ENCODE assay signal across 18 cellular contexts in the genomic region with DNA sequence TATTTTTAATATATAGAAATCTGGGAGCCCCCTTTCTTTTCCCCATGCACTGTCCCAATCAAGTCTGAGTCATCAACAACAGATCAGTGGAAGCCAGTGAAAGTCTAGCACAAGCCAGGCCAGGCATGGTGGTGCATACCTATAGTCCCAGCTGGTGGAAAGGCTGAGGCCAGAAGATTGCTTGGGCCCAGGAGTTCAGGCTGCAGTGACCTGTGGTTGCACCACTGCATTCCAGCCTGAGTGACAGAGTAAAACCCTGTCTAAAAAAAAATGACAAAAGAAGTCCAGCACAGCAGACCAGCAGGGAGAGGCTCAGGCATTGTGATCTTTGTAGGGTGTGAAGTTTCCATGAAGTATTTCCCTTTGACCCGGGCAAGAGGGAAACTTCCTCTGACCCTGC. TPM values are rescaled to one million over a fixed set of nuclear protein-coding genes. Genes with fewer than 3 reads are reported as not detected.
DNase-seq lines count a peak whose midpoint lies in the region; ATAC-seq and TF ChIP-seq lines count a peak whose summit lies in the region.
"Had no signal": no experiment of that assay in that cellular context is flagged by ENCODE, and none has a peak within 500 bp of the region (broad histone marks: within the 10 kb centered on the region; RNA-seq: fewer than 3 reads in every experiment).

No MANE protein-coding gene starts in this region.

- H3K18ac ChIP-seq in mesenchymal stem cell (ENCODE audit: low read depth in 1 of 2, low read length in 2 of 2), result no peak overlapping the region

- H3K9me2 ChIP-seq in Karpas-422 (replicated peaks; ENCODE audit: insufficient read depth, low read length), result no peaks in the 10 kb centered on the region

- H3K9me3 ChIP-seq in Caco-2 (no peaks in the 10 kb centered on the region), MG63 (no peaks in the 10 kb centered on the region), mesenchymal stem cell (ENCODE audit: control insufficient read depth, low read length) (no peaks in the 10 kb centered on the region), Karpas-422 (ENCODE audit: low read length) (no peaks in the 10 kb centered on the region)
- H3K9me3 ChIP-seq: neutrophil had no signal

- H2BK12ac ChIP-seq in mesenchymal stem cell (ENCODE audit: low read length in 2 of 2), result no peak overlapping the region

- H3K4me3 ChIP-seq in Caco-2 (ENCODE audit: low read depth, low read length) (no peak overlapping the region), MG63 (no peak overlapping the region), mesenchymal stem cell (ENCODE audit: insufficient read depth in 1 of 2, low read depth in 1 of 2, low read length in 2 of 2) (no peak overlapping the region), Karpas-422 (ENCODE audit: low read length) (no peak overlapping the region)
- H3K4me3 ChIP-seq: skin epidermis had no signal

- H3K23ac ChIP-seq in mesenchymal stem cell (ENCODE audit: low read length in 2 of 2), result no peak overlapping the region

- H3K27ac Mint-ChIP-seq in Caco-2 (ENCODE audit: unreplicated experiment), result peak overlapping the region; percentile 73
- no peak overlapping the region for H3K27ac Mint-ChIP-seq in stimulated activated effector memory CD8-positive, alpha-beta T cell treated with anti-CD3 and anti-CD28 coated beads, Interleukin-12 subunit alpha, Interleukin-12 subunit beta, amount 100 ng/mL, for 72 hours
- no peak overlapping the region for H3K27ac Mint-ChIP-seq in MCF 10A (ENCODE audit: low read depth, unreplicated experiment)
- H3K27ac Mint-ChIP-seq: memory B cell; stimulated activated naive B cell treated with anti-CD40 and anti-IgM and Interleukin-4, amounts not matched to agents 10 μg/mL and 1 μg/mL and 100 μg/mL, for 72 hours; WTC11 had no signal

- intact Hi-C loops in Caco-2 (cut with micrococcal nuclease; ENCODE audit: unreplicated experiment), result loop anchor here (2.0 kb wide), 1 partner anchor 18 kb away; no protein-coding TSS in a partner anchor
- intact Hi-C loops in MCF 10A (cut with micrococcal nuclease), result no loop called here

- H3K4me1 Mint-ChIP-seq in Caco-2 (ENCODE audit: low read depth, unreplicated experiment) (peaks cover 16% of the 10 kb centered on the region), MCF 10A (ENCODE audit: insufficient read depth, unreplicated experiment) (peaks cover 4% of the 10 kb centered on the region)
- no peaks in the 10 kb centered on the region for H3K4me1 Mint-ChIP-seq in stimulated activated effector memory CD8-positive, alpha-beta T cell treated with anti-CD3 and anti-CD28 coated beads, Interleukin-12 subunit alpha, Interleukin-12 subunit beta, amount 100 ng/mL, for 72 hours
- H3K4me1 Mint-ChIP-seq: memory B cell had no signal

- H3K27ac ChIP-seq in mesenchymal stem cell (ENCODE audit: low read length, poor library complexity, severe bottlenecking), result no peak overlapping the region
- H3K27ac ChIP-seq in Karpas-422 (ENCODE audit: low read length), result no peak overlapping the region
- H3K27ac ChIP-seq: neutrophil, skin epidermis had no signal

- no peak overlapping the region for H2BK15ac ChIP-seq in mesenchymal stem cell (ENCODE audit: low read depth, poor library complexity, severe bottlenecking)

- no peaks in the 10 kb centered on the region for H3K27me3 ChIP-seq in Caco-2 (replicated peaks; ENCODE audit: control insufficient read depth, insufficient read depth, low read length)
- H3K27me3 ChIP-seq in MG63, result no peaks in the 10 kb centered on the region
- H3K27me3 ChIP-seq in mesenchymal stem cell (ENCODE audit: control insufficient read depth in 1 of 2, insufficient read depth in 1 of 2, low read length in 2 of 2), result no peaks in the 10 kb centered on the region
- H3K27me3 ChIP-seq in Karpas-422 (ENCODE audit: low read length), result no peaks in the 10 kb centered on the region
- H3K27me3 ChIP-seq: neutrophil had no signal

- H2BK120ac ChIP-seq in mesenchymal stem cell (ENCODE audit: low read depth, low read length), result no peak overlapping the region

- H3K27me3 Mint-ChIP-seq in Caco-2 (ENCODE audit: insufficient read depth, unreplicated experiment) (no peaks in the 10 kb centered on the region), MCF 10A (ENCODE audit: insufficient read depth, unreplicated experiment) (no peaks in the 10 kb centered on the region)

- H2AFZ ChIP-seq in mesenchymal stem cell (ENCODE audit: low read depth, low read length), result no peak overlapping the region
- no peak overlapping the region for H2AFZ ChIP-seq in Karpas-422 (ENCODE audit: low read length)

- no peak overlapping the region for H4K8ac ChIP-seq in mesenchymal stem cell (ENCODE audit: low read length)

- POLR2A ChIA-PET in Caco-2 (lab: Charles Lee), result no interaction called here
- POLR2A ChIA-PET in MCF 10A (lab: Yijun Ruan, JAX), result interaction anchor here (0.6 kb wide), 1 partner anchor 38 kb away, joined by 3 read pairs; no protein-coding TSS in a partner anchor

- TF ChIP-seq CTCF in Caco-2 (IDR thresholded peaks at IDR 0.05; ENCODE audit: insufficient read depth in 1 of 2, low read depth in 1 of 2, low read length in 1 of 2, severe bottlenecking in 1 of 2, unreplicated experiment in 1 of 2), result no peak
- no peak for TF ChIP-seq CTCF in MCF 10A (IDR thresholded peaks at IDR 0.05; ENCODE audit: unreplicated experiment)

- BruUV-seq in Caco-2 (replicated peaks; lab: Mats Ljungman, UMichigan) (no TSS peak), MCF 10A (replicated peaks; lab: Mats Ljungman, UMichigan) (no TSS peak)

- no peaks in the 10 kb centered on the region for H3K36me3 Mint-ChIP-seq in Caco-2 (ENCODE audit: insufficient read depth, unreplicated experiment)
- no peaks in the 10 kb centered on the region for H3K36me3 Mint-ChIP-seq in stimulated activated effector memory CD8-positive, alpha-beta T cell treated with anti-CD3 and anti-CD28 coated beads, Interleukin-12 subunit alpha, Interleukin-12 subunit beta, amount 100 ng/mL, for 72 hours
- no peaks in the 10 kb centered on the region for H3K36me3 Mint-ChIP-seq in MCF 10A (ENCODE audit: insufficient read depth, unreplicated experiment)
- H3K36me3 Mint-ChIP-seq: memory B cell; stimulated activated naive B cell treated with anti-CD40 and anti-IgM and Interleukin-4, amounts not matched to agents 10 μg/mL and 1 μg/mL and 100 μg/mL, for 72 hours; WTC11 had no signal

- H3K79me1 ChIP-seq in mesenchymal stem cell (replicated peaks; ENCODE audit: low read length, poor library complexity, severe bottlenecking), result no peaks in the 10 kb centered on the region

- H3K79me2 ChIP-seq in Karpas-422 (ENCODE audit: low read length), result no peaks in the 10 kb centered on the region

- no peak overlapping the region for H3K14ac ChIP-seq in mesenchymal stem cell (ENCODE audit: low read length in 2 of 2)

- H2BK5ac ChIP-seq in mesenchymal stem cell (ENCODE audit: low read depth, low read length, poor library complexity, severe bottlenecking), result no peak overlapping the region

- H4K20me1 ChIP-seq in Karpas-422 (ENCODE audit: insufficient read depth, low read depth, low read length), result no peaks in the 10 kb centered on the region

- no peak overlapping the region for H4K91ac ChIP-seq in mesenchymal stem cell (ENCODE audit: low read length)

- no peak overlapping the region for H2AK5ac ChIP-seq in mesenchymal stem cell (ENCODE audit: low read length, severe bottlenecking)

- H3K9me3 Mint-ChIP-seq in Caco-2 (ENCODE audit: unreplicated experiment) (no peaks in the 10 kb centered on the region), MCF 10A (ENCODE audit: unreplicated experiment) (no peaks in the 10 kb centered on the region)
- H3K9me3 Mint-ChIP-seq in stimulated activated effector memory CD8-positive, alpha-beta T cell treated with anti-CD3 and anti-CD28 coated beads, Interleukin-12 subunit alpha, Interleukin-12 subunit beta, amount 100 ng/mL, for 72 hours, result no peaks in the 10 kb centered on the region
- H3K9me3 Mint-ChIP-seq: memory B cell; stimulated activated naive B cell treated with anti-CD40 and anti-IgM and Interleukin-4, amounts not matched to agents 10 μg/mL and 1 μg/mL and 100 μg/mL, for 72 hours; WTC11 had no signal

- no peak overlapping the region for H3K9ac ChIP-seq in mesenchymal stem cell (ENCODE audit: low read length)
- no peak overlapping the region for H3K9ac ChIP-seq in Karpas-422 (ENCODE audit: low read length)

- WGBS in mesenchymal stem cell, result 100% methylated on average over 1 of the region's 1 CpG

- H3K4me2 ChIP-seq in mesenchymal stem cell (ENCODE audit: low read length, poor library complexity, severe bottlenecking) (no peak overlapping the region), Karpas-422 (ENCODE audit: low read depth, low read length, poor library complexity, severe bottlenecking) (no peak overlapping the region)

- DNase-seq in Caco-2 (peak; percentile 76 to 87), MG63 (peak; percentile 16), ecto neural progenitor cell (ENCODE audit: low spot score) (peak; percentile 49), mesenchymal stem cell (peak; percentile 85), MCF 10A (ENCODE audit: unreplicated experiment) (no peak), Karpas-422 (no peak)
- DNase-seq in stimulated activated effector memory CD8-positive, alpha-beta T cell treated with anti-CD3 and anti-CD28 coated beads, Interleukin-12 subunit alpha, Interleukin-12 subunit beta, amount 100 ng/mL, for 72 hours (ENCODE audit: low spot score in 2 of 2), result no peak
- DNase-seq in stimulated activated CD4-positive, alpha-beta T cell treated with anti-CD3 and anti-CD28 coated beads, Interleukin-1b, Interleukin-23, amount 100 ng/mL, for 48 hours, result no peak
- DNase-seq: activated effector memory CD4-positive, alpha-beta T cell treated with Interleukin-2 at 50 U/mL for 16 hours; aorta; DMS53; KBM-7; NCI-H146; stimulated activated naive B cell treated with anti-CD40 and anti-IgM and Interleukin-4, amounts not matched to agents 10 μg/mL and 1 μg/mL and 100 μg/mL, for 72 hours had no signal

- no peak overlapping the region for H3K4me3 Mint-ChIP-seq in Caco-2 (ENCODE audit: unreplicated experiment)
- H3K4me3 Mint-ChIP-seq in stimulated activated effector memory CD8-positive, alpha-beta T cell treated with anti-CD3 and anti-CD28 coated beads, Interleukin-12 subunit alpha, Interleukin-12 subunit beta, amount 100 ng/mL, for 72 hours, result no peak overlapping the region
- no peak overlapping the region for H3K4me3 Mint-ChIP-seq in MCF 10A (ENCODE audit: unreplicated experiment)
- H3K4me3 Mint-ChIP-seq: memory B cell; stimulated activated naive B cell treated with anti-CD40 and anti-IgM and Interleukin-4, amounts not matched to agents 10 μg/mL and 1 μg/mL and 100 μg/mL, for 72 hours; WTC11 had no signal

- no peak for ATAC-seq in stimulated activated effector memory CD8-positive, alpha-beta T cell treated with anti-CD3 and anti-CD28 coated beads, Interleukin-12 subunit alpha, Interleukin-12 subunit beta, amount 100 ng/mL, for 72 hours
- ATAC-seq: stimulated activated naive B cell treated with anti-CD40 and anti-IgM and Interleukin-4, amounts not matched to agents 10 μg/mL and 1 μg/mL and 100 μg/mL, for 72 hours; WTC11 had no signal

- CTCF ChIA-PET in Caco-2 (lab: Charles Lee) (no interaction called here), MCF 10A (lab: Yijun Ruan, JAX) (interaction anchor here (0.6 to 1.2 kb wide), 2 partner anchors 64 to 74 kb away, joined by 4 to 5 read pairs; no protein-coding TSS in a partner anchor)

- H3K36me3 ChIP-seq in Caco-2 (ENCODE audit: control insufficient read depth, insufficient read depth, low read length) (no peaks in the 10 kb centered on the region), MG63 (no peaks in the 10 kb centered on the region), mesenchymal stem cell (ENCODE audit: control insufficient read depth in 1 of 2, insufficient read depth in 2 of 2, low read depth in 1 of 2, low read length in 2 of 2) (no peaks in the 10 kb centered on the region), Karpas-422 (ENCODE audit: insufficient read depth, low read length) (no peaks in the 10 kb centered on the region)
- H3K36me3 ChIP-seq: neutrophil had no signal

- H3K4ac ChIP-seq in mesenchymal stem cell (ENCODE audit: low read depth in 1 of 2, low read length in 2 of 2), result no peak overlapping the region

- peaks cover 33% of the 10 kb centered on the region for H3K4me1 ChIP-seq in Caco-2
- peaks cover 2% of the 10 kb centered on the region for H3K4me1 ChIP-seq in mesenchymal stem cell (ENCODE audit: control insufficient read depth, insufficient read depth, low read depth, low read length)
- no peaks in the 10 kb centered on the region for H3K4me1 ChIP-seq in Karpas-422 (ENCODE audit: low read length)

RNA-seq across cellular contexts. Expression of a gene that starts 8.9 kb away (rescaled TPM):
- total RNA-seq in Caco-2 (2022) (1,118 and 1,177 TPM in 2 replicates), MCF 10A (2022) (1,285 and 1,607 TPM in 2 replicates)
- total RNA-seq in MG63 (2014; rRNA removed; shearing (Covaris generic); ENCODE audit: low replicate concordance), result 2,302 and 3,969 TPM in 2 replicates
- polyA plus RNA-seq in mesenchymal stem cell (2013, experiment 1 of 2), result 3,583 TPM
- 3,853 TPM for polyA plus RNA-seq in mesenchymal stem cell (2013, experiment 2 of 2)
- total RNA-seq in Karpas-422 (2014; rRNA removed; shearing (Covaris generic); ENCODE audit: low replicate concordance), result 2,490 and 3,153 TPM in 2 replicates

RNA-seq across cellular contexts. Expression of a gene that starts 38.0 kb away (rescaled TPM):
- total RNA-seq in Caco-2 (2022) (31.2 and 32.8 TPM in 2 replicates), MCF 10A (2022) (23.2 and 25.0 TPM in 2 replicates)
- 12.8 and 17.2 TPM in 2 replicates for total RNA-seq in MG63 (2014; rRNA removed; shearing (Covaris generic); ENCODE audit: low replicate concordance)
- 31.3 TPM for polyA plus RNA-seq in mesenchymal stem cell (2013, experiment 1 of 2)
- 30.6 TPM for polyA plus RNA-seq in mesenchymal stem cell (2013, experiment 2 of 2)
- total RNA-seq in Karpas-422 (2014; rRNA removed; shearing (Covaris generic); ENCODE audit: low replicate concordance), result 11.4 and 37.1 TPM in 2 replicates

Comparison
In these comparisons a context has a peak if more than half of its experiments do, and no peak if none do; other contexts are left out.
1. DNase-seq: peak in Caco-2 (2 of 2), MG63 (single experiment), ecto neural progenitor cell (single experiment) and mesenchymal stem cell (single experiment); none in stimulated activated effector memory CD8-positive, alpha-beta T cell treated with anti-CD3 and anti-CD28 coated beads, Interleukin-12 subunit alpha, Interleukin-12 subunit beta, amount 100 ng/mL, for 72 hours (0 of 2), MCF 10A (single experiment), Karpas-422 (single experiment) and stimulated activated CD4-positive, alpha-beta T cell treated with anti-CD3 and anti-CD28 coated beads, Interleukin-1b, Interleukin-23, amount 100 ng/mL, for 48 hours (single experiment).